In the genomic region with DNA sequence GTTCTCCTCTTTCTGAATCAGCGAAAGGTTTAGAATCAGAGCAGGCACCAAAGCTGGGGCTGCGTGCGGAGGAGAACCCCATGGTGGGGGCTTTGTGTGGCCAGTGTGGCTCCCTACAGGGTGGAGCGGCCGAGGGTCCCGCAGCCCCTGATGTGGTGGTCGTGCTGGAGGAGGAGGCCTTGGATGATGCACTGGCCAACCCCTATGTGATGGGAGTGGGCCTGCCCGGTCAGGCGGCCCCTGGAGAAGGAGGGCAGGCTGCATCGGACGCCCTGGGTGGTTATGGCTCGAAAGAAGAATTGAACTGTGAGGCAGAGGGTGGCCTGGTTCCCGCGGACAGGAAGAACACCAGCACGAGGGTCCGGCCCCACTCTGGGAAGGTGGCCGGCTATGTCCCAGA, we compare ENCODE assay signal across 25 cellular contexts. TPM values are rescaled to one million over a fixed set of nuclear protein-coding genes. Genes with fewer than 3 reads are reported as not detected.
"Had no signal": no experiment of that assay in that cellular context is flagged by ENCODE, and none has a peak within 500 bp of the region (broad histone marks: within the 10 kb centered on the region; RNA-seq: fewer than 3 reads in every experiment).

No MANE protein-coding gene starts in this region.

- DNase-seq: cerebellar nuclear complex; dermis blood vessel endothelial cell; dorsolateral prefrontal cortex; effector CD4-positive, alpha-beta T cell; effector memory CD4-positive, alpha-beta T cell; foreskin keratinocyte; hypothalamus; immature natural killer cell; islet precursor cell; left cardiac atrium; left ventricle myocardium inferior; lower lobe of right lung; mesenchymal stem cell; mucosa of descending colon had no signal

- H3K4me3 Mint-ChIP-seq: immature natural killer cell, mesothelial cell of epicardium had no signal

- H3K27me3 ChIP-seq: heart left ventricle had no signal

- FAIRE-seq: colon, endothelial cell of umbilical vein, frontal cortex had no signal

- H3K4me3 ChIP-seq: coronary artery, dorsolateral prefrontal cortex, esophagus muscularis mucosa, gastroesophageal sphincter, heart left ventricle, hepatocyte, left ventricle myocardium inferior, lower lobe of right lung, mucosa of descending colon had no signal

- H3K4me1 Mint-ChIP-seq: immature natural killer cell had no signal

- H3K27ac ChIP-seq: coronary artery, dorsolateral prefrontal cortex, esophagus muscularis mucosa, foreskin keratinocyte, gastroesophageal sphincter, heart left ventricle, hepatocyte, left ventricle myocardium inferior, lower lobe of right lung had no signal

- H3K4me1 ChIP-seq: foreskin keratinocyte had no signal

- H3K9me3 Mint-ChIP-seq: immature natural killer cell, mesothelial cell of epicardium had no signal

- H3K36me3 Mint-ChIP-seq: immature natural killer cell, mesothelial cell of epicardium had no signal

- ATAC-seq: foreskin keratinocyte, gastroesophageal sphincter, heart left ventricle, left cardiac atrium, left lobe of liver, lower lobe of right lung had no signal

- H3K27ac Mint-ChIP-seq: immature natural killer cell, mesothelial cell of epicardium had no signal

- H3K9me3 ChIP-seq: esophagus muscularis mucosa, gastroesophageal sphincter, heart left ventricle, left ventricle myocardium inferior, lower lobe of right lung, mucosa of descending colon had no signal

RNA-seq across cellular contexts. Expression of a gene that starts 1.4 kb away (rescaled TPM):
- total RNA-seq: foreskin keratinocyte, myocyte had no signal
